22 cellular contexts compared by ENCODE assay signal in the genomic region with DNA sequence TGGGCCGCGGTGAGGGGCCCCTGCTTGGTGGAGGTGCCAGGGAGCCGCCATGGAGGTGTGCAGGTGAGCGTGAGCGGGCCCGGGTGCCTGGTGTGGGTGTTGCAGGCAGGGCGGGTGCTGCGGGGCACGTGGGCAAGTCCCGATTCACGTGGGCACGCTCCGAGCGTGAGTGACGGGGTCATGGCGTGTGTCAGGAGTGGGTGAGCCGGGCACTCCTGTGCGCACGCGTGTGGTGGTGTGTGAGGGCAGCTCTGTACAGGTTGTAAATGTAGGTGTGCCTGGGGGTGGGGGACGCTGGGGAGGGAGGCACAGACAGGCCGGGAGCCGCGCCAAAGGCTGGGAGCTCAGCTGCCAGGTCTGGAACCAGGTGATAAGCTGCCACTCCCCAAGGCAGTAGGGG. TPM values are rescaled to one million over a fixed set of nuclear protein-coding genes. Genes with fewer than 3 reads are reported as not detected.
DNase-seq lines count a peak whose midpoint lies in the region; FAIRE-seq and TF ChIP-seq lines count a peak whose summit lies in the region.
"Had no signal": no experiment of that assay in that cellular context is flagged by ENCODE, and none has a peak within 500 bp of the region (broad histone marks: within the 10 kb centered on the region; RNA-seq: fewer than 3 reads in every experiment).

No MANE protein-coding gene starts in this region.

- DNase-seq in cerebellar cortex (ENCODE audit: low spot score) (peak; percentile 55), keratinocyte (ENCODE audit: low read depth, low spot score) (no peak), ACHN (no peak), iPS-NIHi11 (ENCODE audit: low spot score) (no peak), kidney glomerular epithelial cell (lab: John Stamatoyannopoulos, UW) (no peak), DMS153 treated with DMSO at 0.1 percent for 48 hours (lab: John Stamatoyannopoulos, UW; ENCODE audit: unreplicated experiment) (no peak)
- DNase-seq: activated CD4-positive, alpha-beta T cell treated with anti-CD3 and anti-CD28 coated beads, Interleukin-2, amount 10 ng/mL, durations not matched to agents 7 days and 5 days; heart left ventricle; NCI-H1092 treated with DMSO at 0.1 percent for 48 hours; NCI-H2029 treated with DMSO at 0.1 percent for 48 hours; NCI-H446; retina; SK-N-SH; stimulated activated CD4-positive, alpha-beta T cell treated with anti-CD3 and anti-CD28 coated beads, Interleukin-12 subunit alpha, Interleukin-12 subunit beta, amount 100 ng/mL, for 4 hours; stimulated activated CD4-positive, alpha-beta T cell treated with anti-CD3 and anti-CD28 coated beads, Interleukin-4, amount 100 ng/mL, for 4 hours; WERI-Rb-1 had no signal

- H3K9ac ChIP-seq in keratinocyte (ENCODE audit: control insufficient read depth, extremely low read depth, insufficient read depth, low read length) = no peak overlapping the region
- no peak overlapping the region for H3K9ac ChIP-seq in rectal smooth muscle tissue (ENCODE audit: low read length)
- H3K9ac ChIP-seq: SK-N-SH had no signal

- H3K27ac ChIP-seq in HEK293 (ENCODE audit: extremely low read depth, low read depth, low read length) (no peak overlapping the region), keratinocyte (ENCODE audit: control insufficient read depth, insufficient read depth, low read length) (no peak overlapping the region), rectal smooth muscle tissue (ENCODE audit: low read depth, low read length) (peak overlapping the region; percentile 97)
- H3K27ac ChIP-seq: C4-2B, WERI-Rb-1 had no signal

- CTCF ChIA-PET in HEK293 (lab: Yijun Ruan, JAX) = interaction anchor here (0.7 kb wide), 1 partner anchor 56 kb away, joined by 3 read pairs; no protein-coding TSS in a partner anchor

- H3K9me1 ChIP-seq in keratinocyte (ENCODE audit: control insufficient read depth, extremely low read depth, insufficient read depth, low read length) = peaks cover 8% of the 10 kb centered on the region

- H3K9me3 ChIP-seq in HEK293 (ENCODE audit: control insufficient read depth, insufficient read depth, low read depth, low read length) (no peaks in the 10 kb centered on the region), keratinocyte (ENCODE audit: control insufficient read depth, low read depth, low read length) (no peaks in the 10 kb centered on the region)
- H3K9me3 ChIP-seq: heart left ventricle, SK-N-SH had no signal

- H3K36me3 ChIP-seq in HEK293 (ENCODE audit: control insufficient read depth in 2 of 2, insufficient read depth in 1 of 2, low read length in 2 of 2) (peaks cover 0 to 8% of the 10 kb centered on the region in 2 experiments; a peak in 1 of 3 replicates), keratinocyte (ENCODE audit: control insufficient read depth in 2 of 2, extremely low read depth in 1 of 2, insufficient read depth in 2 of 2, low read length in 2 of 2) (peaks cover 11 to 14% of the 10 kb centered on the region in 2 experiments), rectal smooth muscle tissue (ENCODE audit: control insufficient read depth, insufficient read depth, low read length) (no peaks in the 10 kb centered on the region)
- H3K36me3 ChIP-seq: heart left ventricle had no signal

- H3K4me3 ChIP-seq in HEK293 (ENCODE audit: low read depth, low read length) (no peak overlapping the region), keratinocyte (ENCODE audit: control insufficient read depth in 2 of 3, extremely low read depth in 1 of 3, insufficient read depth in 2 of 3, low read depth in 1 of 3, low read length in 3 of 3) (no peak overlapping the region), rectal smooth muscle tissue (ENCODE audit: low read length) (no peak overlapping the region)
- H3K4me3 ChIP-seq: heart left ventricle had no signal

- POLR2A ChIA-PET in HEK293 (lab: Yijun Ruan, JAX) = no interaction called here

- H3K4me1 ChIP-seq in HEK293 (ENCODE audit: control insufficient read depth, insufficient read depth, low read length) = peaks cover 4% of the 10 kb centered on the region; the same call in 1 of the 2 replicates
- peaks cover 22% of the 10 kb centered on the region for H3K4me1 ChIP-seq in keratinocyte (ENCODE audit: control insufficient read depth, extremely low read depth, insufficient read depth, low read length)
- peaks cover 48% of the 10 kb centered on the region for H3K4me1 ChIP-seq in rectal smooth muscle tissue (ENCODE audit: control insufficient read depth, insufficient read depth, low read length)

- H2AFZ ChIP-seq in keratinocyte (ENCODE audit: control insufficient read depth, low read length) = no peak overlapping the region

- H4K20me1 ChIP-seq in keratinocyte (ENCODE audit: control insufficient read depth, extremely low read depth, insufficient read depth, low read length) = peaks cover 27% of the 10 kb centered on the region

- in situ Hi-C loops in ACHN (cut with HindIII; ENCODE audit: low pct_ligation_motif_present, low pct_unique_long_range_greater_than_20kb, low sequenced_read_pairs) = no loop called here

- H3K4me2 ChIP-seq in keratinocyte (ENCODE audit: control insufficient read depth, extremely low read depth, insufficient read depth, low read depth, low read length) = no peak overlapping the region

- no peaks in the 10 kb centered on the region for H3K27me3 ChIP-seq in keratinocyte (ENCODE audit: control insufficient read depth, extremely low read depth, insufficient read depth, low read length)
- no peaks in the 10 kb centered on the region for H3K27me3 ChIP-seq in rectal smooth muscle tissue (ENCODE audit: control insufficient read depth, insufficient read depth, low read length)
- H3K27me3 ChIP-seq: heart left ventricle had no signal

- dilution Hi-C loops in keratinocyte (cut with MboI; ENCODE audit: extremely low pct_ligation_motif_present, low sequenced_read_pairs) = no loop called here

- no peak for TF ChIP-seq CTCF in HEK293 (tag by site-specific recombination; IDR thresholded peaks at IDR 0.05)
- no peak for TF ChIP-seq CTCF in keratinocyte (optimal IDR thresholded peaks at IDR 0.05 in 1 of 3, IDR thresholded peaks at IDR 0.05 in 1 of 3, conservative IDR thresholded peaks at IDR 0.05 in 1 of 3; ENCODE audit: extremely low read depth in 1 of 3, insufficient read depth in 2 of 3, low read length in 3 of 3)

- peaks cover 77% of the 10 kb centered on the region for H3K79me2 ChIP-seq in keratinocyte (ENCODE audit: control insufficient read depth, insufficient read depth, low read length)

- peak; percentile 41 for FAIRE-seq in keratinocyte (lab: Jason Lieb, UNC)
- FAIRE-seq: astrocyte, H1, RCC 7860 had no signal

TF ChIP-seq in HEK293, 187 proteins besides CTCF, POLR2A, EP300 and RAD21:
- TF ChIP-seq ZFHX2 (tag by site-specific recombination; conservative IDR thresholded peaks at IDR 0.05) (peak; percentile 21; the same call in 1 of the 2 replicates), SCRT2 (tag by site-specific recombination; IDR thresholded peaks at IDR 0.05) (no peak)

RNA-seq across cellular contexts. Expression of a gene that starts 9.4 kb away (rescaled TPM):
- polyA plus RNA-seq in keratinocyte = 49.1 to 67.4 TPM (median 61.6 TPM) in 3 replicates
- polyA plus RNA-seq in keratinocyte (2011; ENCODE audit: low read depth) = 7.2 TPM
- 52.4 and 71.2 TPM in 2 replicates for polyA plus RNA-seq in keratinocyte (2011; cell fraction: cytosol; rRNA removed)
- polyA plus RNA-seq in keratinocyte (2011; cell fraction: nucleus; rRNA removed) = 35.4 and 37.0 TPM in 2 replicates
- 26.6 and 49.7 TPM in 2 replicates for polyA plus RNA-seq in keratinocyte (2012; ENCODE audit: low replicate concordance)
- 45.3 to 74.1 TPM (median 69.9 TPM) in 3 replicates for polyA minus RNA-seq in keratinocyte
- 94.6 TPM for polyA minus RNA-seq in keratinocyte (2011; cell fraction: cytosol; rRNA and poly(A)+ RNA removed)
- polyA minus RNA-seq in keratinocyte (2011; cell fraction: nucleus; rRNA and poly(A)+ RNA removed) = 22.4 and 28.3 TPM in 2 replicates
